In genomic region chr1:213484758-213485157, GRCh38 we compare ENCODE assay signal across 31 cellular contexts.
"Had no signal": no experiment of that assay in that cellular context is flagged by ENCODE, and none has a peak within 500 bp of the region (broad histone marks: within the 10 kb centered on the region; RNA-seq: fewer than 3 reads in every experiment).

No MANE protein-coding gene starts in this region.

- DNase-seq: activated effector memory CD4-positive, alpha-beta T cell treated with anti-CD3 and anti-CD28 coated beads, Interleukin-2, amount 50 U/mL, for 16 hours; activated effector memory CD4-positive, alpha-beta T cell treated with Interleukin-2 at 50 U/mL for 16 hours; activated gamma-delta T cell; activated gamma-delta T cell treated with Interleukin-2 at 50 U/mL for 16 hours; activated naive CD4-positive, alpha-beta T cell; activated naive CD4-positive, alpha-beta T cell treated with anti-CD3 and anti-CD28 coated beads for 36 hours; activated naive CD4-positive, alpha-beta T cell treated with anti-CD3 and anti-CD28 coated beads, Interleukin-2, amount 10 ng/mL, durations not matched to agents 7 days and 5 days; activated naive CD4-positive, alpha-beta T cell treated with anti-CD3 and anti-CD28 coated beads, Interleukin-2, amount 50 U/mL, for 16 hours; activated naive CD8-positive, alpha-beta T cell treated with anti-CD3 and anti-CD28 coated beads for 36 hours; activated naive CD8-positive, alpha-beta T cell treated with anti-CD3 and anti-CD28 coated beads, Interleukin-2, amount 10 ng/mL, durations not matched to agents 7 days and 5 days; activated naive CD8-positive, alpha-beta T cell treated with anti-CD3 and anti-CD28 coated beads, Interleukin-2, amount 50 U/mL, for 24 hours; activated T-cell treated with anti-CD3 and anti-CD28 coated beads for 4 hours; activated T-cell treated with anti-CD3 and anti-CD28 coated beads, Interleukin-2, amount 50 U/mL, for 1 hour; activated T-cell treated with anti-CD3 and anti-CD28 coated beads, Interleukin-2, amount 50 U/mL, for 24 hours; activated T-cell treated with anti-CD3 and anti-CD28 coated beads, Interleukin-2, amount 50 U/mL, for 4 hours; activated T-cell treated with anti-CD3 and anti-CD28 coated beads, Interleukin-2, amount 50 U/mL, for 48 hours; activated T-cell treated with anti-CD3 and anti-CD28 coated beads, Interleukin-2, amount 50 U/mL, for 72 hours; adrenal gland; amniotic stem cell; amygdala; anterior cingulate cortex; aorta; body of pancreas; brain microvascular endothelial cell; caudate nucleus; central memory CD4-positive, alpha-beta T cell; cerebellar nuclear complex had no signal

- H3K4me3 ChIP-seq: adrenal gland, ascending aorta, body of pancreas, breast epithelium, cardiac muscle cell had no signal

- H3K4me1 ChIP-seq: adrenal gland, ascending aorta, body of pancreas, breast epithelium had no signal

- H3K9me3 ChIP-seq: adrenal gland, ascending aorta, body of pancreas had no signal

- H3K36me3 ChIP-seq: adrenal gland, ascending aorta, brain microvascular endothelial cell, breast epithelium, cardiac muscle cell had no signal

- H3K27ac ChIP-seq: adrenal gland, ascending aorta, body of pancreas, brain microvascular endothelial cell, breast epithelium, cardiac muscle cell had no signal

- ATAC-seq: activated T-helper 17 cell treated with anti-CD3 and anti-CD28 coated beads, Interleukin-2, amount 50 U/mL, for 72 hours; body of pancreas had no signal

- H3K27me3 ChIP-seq: adrenal gland, ascending aorta, body of pancreas, brain microvascular endothelial cell, breast epithelium, cardiac muscle cell had no signal
